ENCODE assay signal across 14 cellular contexts in genomic region chr9:124384849-124385248, GRCh38.
"Had no signal": no experiment of that assay in that cellular context is flagged by ENCODE, and none has a peak within 500 bp of the region (broad histone marks: within the 10 kb centered on the region; RNA-seq: fewer than 3 reads in every experiment).

No MANE protein-coding gene starts in this region.

- H3K4me1 ChIP-seq: breast epithelium, foreskin keratinocyte had no signal

- H3K27me3 ChIP-seq: breast epithelium, foreskin keratinocyte, spleen had no signal

- H3K4me3 ChIP-seq: breast epithelium, lung, psoas muscle, spleen had no signal

- H3K36me3 ChIP-seq: breast epithelium had no signal

- H3K27ac ChIP-seq: breast epithelium, foreskin keratinocyte, psoas muscle, spleen had no signal

- DNase-seq: activated CD4-positive, alpha-beta T cell treated with anti-CD3 and anti-CD28 coated beads, Interleukin-2, amount 50 U/mL, for 4 hours; activated naive CD4-positive, alpha-beta T cell treated with Interleukin-2 at 50 U/mL for 16 hours; activated T-cell treated with anti-CD3 and anti-CD28 coated beads for 4 hours; aorta; effector memory CD4-positive, alpha-beta T cell; foreskin keratinocyte; head of caudate nucleus; immature natural killer cell; nephron progenitor cell; psoas muscle; spleen; stimulated activated naive CD8-positive, alpha-beta T cell treated with anti-CD3 and anti-CD28 coated beads, Interleukin-15, amount 100 ng/mL, for 72 hours had no signal

- H3K9me3 ChIP-seq: breast epithelium, psoas muscle, spleen had no signal
